25 cellular contexts compared by ENCODE assay signal in the genomic region with DNA sequence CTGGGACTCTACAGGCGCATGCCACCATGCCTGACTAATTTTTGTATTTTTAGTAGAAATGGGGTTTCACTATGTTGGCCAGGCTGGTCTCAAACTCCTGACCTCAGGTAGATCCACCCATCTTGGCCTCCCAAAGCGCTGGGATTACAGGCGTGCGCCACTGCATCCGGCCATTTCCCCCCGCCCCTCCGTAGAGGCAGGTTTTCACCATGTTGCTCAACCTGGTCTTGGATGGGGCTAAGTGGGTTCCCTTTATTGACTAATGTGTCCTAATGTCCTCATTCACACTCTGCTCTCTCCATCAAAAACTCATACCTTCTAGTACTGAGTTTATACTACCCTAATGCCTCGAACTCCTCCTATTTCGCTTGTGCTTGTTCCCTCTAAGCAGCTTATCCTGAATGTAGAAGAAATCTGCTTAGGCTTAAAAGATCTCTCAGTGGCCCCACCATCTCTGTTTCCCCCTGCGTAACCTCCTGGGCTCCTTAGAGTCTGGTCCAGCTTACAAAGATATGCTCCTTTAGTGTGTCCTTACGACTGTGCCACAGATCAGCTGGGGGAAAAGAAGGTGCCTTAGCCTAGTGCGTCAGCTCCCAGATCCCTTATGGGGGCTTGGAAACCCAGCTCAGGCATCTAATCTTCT. TPM values are rescaled to one million over a fixed set of nuclear protein-coding genes. Genes with fewer than 3 reads are reported as not detected.
DNase-seq lines count a peak whose midpoint lies in the region; ATAC-seq and TF ChIP-seq lines count a peak whose summit lies in the region.
"Had no signal": no experiment of that assay in that cellular context is flagged by ENCODE, and none has a peak within 500 bp of the region (broad histone marks: within the 10 kb centered on the region; RNA-seq: fewer than 3 reads in every experiment).

No MANE protein-coding gene starts in this region.

- no peaks in the 10 kb centered on the region for H3K36me3 Mint-ChIP-seq in nephron progenitor cell (ENCODE audit: low read depth)
- H3K36me3 Mint-ChIP-seq: CD4-positive, alpha-beta memory T cell had no signal

- no peak for TF ChIP-seq POLR2A in HCT116 (IDR thresholded peaks at IDR 0.05; ENCODE audit: borderline replicate concordance, extremely low read depth, insufficient read depth, insufficient read length)

- CTCF ChIA-PET in HCT116 (lab: Charles Lee), result no interaction called here

- no TSS peak for BruUV-seq in HCT116 (replicated peaks; lab: Mats Ljungman, UMichigan)

- peaks cover 7 to 31% of the 10 kb centered on the region in 2 experiments for H3K4me1 ChIP-seq in HCT116 (ENCODE audit: control insufficient read depth in 1 of 2, insufficient read depth in 2 of 2, low read length in 2 of 2)

- H3K79me2 ChIP-seq in HCT116 (ENCODE audit: insufficient read depth, low read length), result no peaks in the 10 kb centered on the region

- no peaks in the 10 kb centered on the region for H3K27me3 ChIP-seq in HCT116 (ENCODE audit: insufficient read depth, low read length)
- H3K27me3 ChIP-seq in WERI-Rb-1 (ENCODE audit: insufficient read depth, low read depth, severe bottlenecking), result no peaks in the 10 kb centered on the region
- H3K27me3 ChIP-seq: MG63, SJSA1 had no signal

- H3K4me3 Mint-ChIP-seq in nephron progenitor cell, result no peak overlapping the region

- DNase-seq in HCT116 (ENCODE audit: low read depth, low spot score), result no peak
- peak; percentile 92 for DNase-seq in WERI-Rb-1
- no peak for DNase-seq in nephron progenitor cell
- DNase-seq in HCEC 1CT, result no peak
- no peak for DNase-seq in AML-193 (lab: John Stamatoyannopoulos, UW)
- no peak for DNase-seq in omental fat pad (ENCODE audit: low spot score)
- no peak for DNase-seq in foreskin fibroblast
- DNase-seq: C1 segment of cervical spinal cord; CD4-positive, alpha-beta memory T cell; COR-L47; DMS 273 treated with DMSO at 0.1 percent for 48 hours; DMS79; GDM1; KBM-7; MG63; NCI-H1105 treated with DMSO at 0.1 percent for 48 hours; NCI-H146; NCI-H1930; NCI-H2107; NCI-H446; NCI-H524 treated with DMSO at 0.1 percent for 48 hours; Right ventricle myocardium superior; RPMI8226 had no signal

- H3K4me3 ChIP-seq in HCT116 (replicated peaks in 1 of 2; ENCODE audit: low read depth in 1 of 2, low read length in 2 of 2) (no peak overlapping the region), WERI-Rb-1 (ENCODE audit: low read depth, low read length) (peak overlapping the region; percentile 58), foreskin fibroblast (ENCODE audit: low read depth in 1 of 2, low read length in 2 of 2) (no peak overlapping the region)
- H3K4me3 ChIP-seq: GM12878, MG63, SJSA1 had no signal

- H3K9me2 ChIP-seq in HCT116 (ENCODE audit: insufficient read depth), result no peaks in the 10 kb centered on the region

- H4K20me1 ChIP-seq in HCT116 (ENCODE audit: insufficient read depth), result no peaks in the 10 kb centered on the region

- no peaks in the 10 kb centered on the region for H3K36me3 ChIP-seq in HCT116 (ENCODE audit: control insufficient read depth in 1 of 2, insufficient read depth in 2 of 2, low read length in 2 of 2)
- H3K36me3 ChIP-seq in WERI-Rb-1, result peaks cover 35% of the 10 kb centered on the region
- H3K36me3 ChIP-seq: SJSA1 had no signal

- intact Hi-C loops in HCT116 (cut with micrococcal nuclease), result no loop called here

- TF ChIP-seq CTCF in HCT116 (IDR thresholded peaks at IDR 0.05 in 2 of 3, conservative IDR thresholded peaks at IDR 0.05 in 1 of 3; ENCODE audit: borderline replicate concordance in 1 of 3, insufficient read depth in 1 of 3, low read depth in 2 of 3, low read length in 2 of 3), result no peak
- no peak for TF ChIP-seq CTCF in WERI-Rb-1 (IDR thresholded peaks at IDR 0.05; ENCODE audit: low read depth, low read length)
- TF ChIP-seq CTCF in nephron progenitor cell (IDR thresholded peaks at IDR 0.05), result no peak
- TF ChIP-seq CTCF in omental fat pad (IDR thresholded peaks at IDR 0.05), result no peak
- TF ChIP-seq CTCF in foreskin fibroblast (IDR thresholded peaks at IDR 0.05; ENCODE audit: low read depth, low read length), result no peak

- H3K27ac Mint-ChIP-seq in nephron progenitor cell, result peak overlapping the region; percentile 60

- no peaks in the 10 kb centered on the region for H3K9me3 ChIP-seq in HCT116 (ENCODE audit: control insufficient read depth in 1 of 2, insufficient read depth in 1 of 2, low read depth in 1 of 2, low read length in 2 of 2)
- no peaks in the 10 kb centered on the region for H3K9me3 ChIP-seq in WERI-Rb-1 (ENCODE audit: severe bottlenecking)
- H3K9me3 ChIP-seq: MG63, SJSA1 had no signal

- H3K27me3 Mint-ChIP-seq in nephron progenitor cell (ENCODE audit: low read depth, poor library complexity), result peaks cover 14% of the 10 kb centered on the region
- H3K27me3 Mint-ChIP-seq: CD4-positive, alpha-beta memory T cell had no signal

- H3K9me3 Mint-ChIP-seq in nephron progenitor cell, result no peaks in the 10 kb centered on the region
- H3K9me3 Mint-ChIP-seq: CD4-positive, alpha-beta memory T cell had no signal

- peaks cover 45% of the 10 kb centered on the region for H3K4me1 Mint-ChIP-seq in nephron progenitor cell

- no peak overlapping the region for H2AFZ ChIP-seq in HCT116 (ENCODE audit: low read depth, low read length, poor library complexity, severe bottlenecking)

- H3K27ac ChIP-seq in HCT116 (ENCODE audit: low read depth, low read length) (no peak overlapping the region), WERI-Rb-1 (peak overlapping the region; percentile 95)
- H3K27ac ChIP-seq: SJSA1 had no signal

- POLR2A ChIA-PET in HCT116 (lab: Charles Lee), result no interaction called here

- ATAC-seq in HCT116 (peak; percentile 11; the same call in 1 of the 2 replicates), omental fat pad (ENCODE audit: low FRiP score) (no peak)
- ATAC-seq: GM12878 had no signal

- H3K4me2 ChIP-seq in HCT116 (ENCODE audit: low read length), result peak overlapping the region; percentile 46; the same call in 1 of the 2 replicates

- no peak overlapping the region for H3K9ac ChIP-seq in HCT116 (ENCODE audit: low read length)

- TF ChIP-seq RAD21 in HCT116 (IDR thresholded peaks at IDR 0.05; ENCODE audit: low read depth), result no peak

- RAD21 ChIA-PET in HCT116 (lab: Charles Lee; ENCODE audit: low non-redundant PET in 1 of 2, low total read pairs in 2 of 2, uncharacterized antibody in 2 of 2, unreplicated experiment in 2 of 2), result interaction anchor here in 1 of 2 experiments (0.7 kb wide), 1 partner anchor 28 kb away, joined by 3 read pairs; no protein-coding TSS in a partner anchor

TF ChIP-seq in HCT116, 20 proteins besides CTCF, POLR2A, EP300 and RAD21 (continues in another document):
- TF ChIP-seq CBX3 (IDR thresholded peaks at IDR 0.05; ENCODE audit: low read depth), result no peak
- TF ChIP-seq, protein P1, sequence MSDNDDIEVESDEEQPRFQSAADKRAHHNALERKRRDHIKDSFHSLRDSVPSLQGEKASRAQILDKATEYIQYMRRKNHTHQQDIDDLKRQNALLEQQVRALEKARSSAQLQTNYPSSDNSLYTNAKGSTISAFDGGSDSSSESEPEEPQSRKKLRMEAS (IDR thresholded peaks at IDR 0.05), result no peak
- no peak for TF ChIP-seq EZH2phosphoT487 (IDR thresholded peaks at IDR 0.05; ENCODE audit: borderline replicate concordance)
- no peak for TF ChIP-seq SP1 (IDR thresholded peaks at IDR 0.05; ENCODE audit: low read depth)
- TF ChIP-seq, protein P2, sequence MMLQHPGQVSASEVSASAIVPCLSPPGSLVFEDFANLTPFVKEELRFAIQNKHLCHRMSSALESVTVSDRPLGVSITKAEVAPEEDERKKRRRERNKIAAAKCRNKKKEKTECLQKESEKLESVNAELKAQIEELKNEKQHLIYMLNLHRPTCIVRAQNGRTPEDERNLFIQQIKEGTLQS (IDR thresholded peaks at IDR 0.05), result no peak
- TF ChIP-seq SRF (IDR thresholded peaks at IDR 0.05; ENCODE audit: low read depth), result no peak
- no peak for TF ChIP-seq POLR2AphosphoS5 (IDR thresholded peaks at IDR 0.05; ENCODE audit: low read depth, low read length)
- no peak for TF ChIP-seq SIN3A (IDR thresholded peaks at IDR 0.05; ENCODE audit: low read depth)
- no peak for TF ChIP-seq EZH2 (IDR thresholded peaks at IDR 0.05)
- TF ChIP-seq EGR1 (IDR thresholded peaks at IDR 0.05; ENCODE audit: low read depth), result no peak
- TF ChIP-seq ELF1 (IDR thresholded peaks at IDR 0.05; ENCODE audit: borderline replicate concordance, low read depth), result no peak
- no peak for TF ChIP-seq FOSL1 (IDR thresholded peaks at IDR 0.05; ENCODE audit: low read depth)
- TF ChIP-seq, protein P3, sequence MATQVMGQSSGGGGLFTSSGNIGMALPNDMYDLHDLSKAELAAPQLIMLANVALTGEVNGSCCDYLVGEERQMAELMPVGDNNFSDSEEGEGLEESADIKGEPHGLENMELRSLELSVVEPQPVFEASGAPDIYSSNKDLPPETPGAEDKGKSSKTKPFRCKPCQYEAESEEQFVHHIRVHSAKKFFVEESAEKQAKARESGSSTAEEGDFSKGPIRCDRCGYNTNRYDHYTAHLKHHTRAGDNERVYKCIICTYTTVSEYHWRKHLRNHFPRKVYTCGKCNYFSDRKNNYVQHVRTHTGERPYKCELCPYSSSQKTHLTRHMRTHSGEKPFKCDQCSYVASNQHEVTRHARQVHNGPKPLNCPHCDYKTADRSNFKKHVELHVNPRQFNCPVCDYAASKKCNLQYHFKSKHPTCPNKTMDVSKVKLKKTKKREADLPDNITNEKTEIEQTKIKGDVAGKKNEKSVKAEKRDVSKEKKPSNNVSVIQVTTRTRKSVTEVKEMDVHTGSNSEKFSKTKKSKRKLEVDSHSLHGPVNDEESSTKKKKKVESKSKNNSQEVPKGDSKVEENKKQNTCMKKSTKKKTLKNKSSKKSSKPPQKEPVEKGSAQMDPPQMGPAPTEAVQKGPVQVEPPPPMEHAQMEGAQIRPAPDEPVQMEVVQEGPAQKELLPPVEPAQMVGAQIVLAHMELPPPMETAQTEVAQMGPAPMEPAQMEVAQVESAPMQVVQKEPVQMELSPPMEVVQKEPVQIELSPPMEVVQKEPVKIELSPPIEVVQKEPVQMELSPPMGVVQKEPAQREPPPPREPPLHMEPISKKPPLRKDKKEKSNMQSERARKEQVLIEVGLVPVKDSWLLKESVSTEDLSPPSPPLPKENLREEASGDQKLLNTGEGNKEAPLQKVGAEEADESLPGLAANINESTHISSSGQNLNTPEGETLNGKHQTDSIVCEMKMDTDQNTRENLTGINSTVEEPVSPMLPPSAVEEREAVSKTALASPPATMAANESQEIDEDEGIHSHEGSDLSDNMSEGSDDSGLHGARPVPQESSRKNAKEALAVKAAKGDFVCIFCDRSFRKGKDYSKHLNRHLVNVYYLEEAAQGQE (IDR thresholded peaks at IDR 0.05; ENCODE audit: low read depth), result no peak

RNA-seq across cellular contexts. Expression of a gene that starts 8.0 kb away (rescaled TPM):
- 0.76 TPM for total RNA-seq in HCT116 (2021; ENCODE audit: unreplicated experiment)
- polyA plus RNA-seq in HCT116 (2012), result 0.16 and 0.34 TPM in 2 replicates
- not detected for total RNA-seq in omental fat pad
- total RNA-seq: CD4-positive, alpha-beta memory T cell; Right ventricle myocardium superior had no signal
- polyA plus RNA-seq: CD4-positive, alpha-beta memory T cell had no signal

RNA-seq across cellular contexts. Expression of a gene that starts 8.2 kb away (rescaled TPM):
- total RNA-seq in HCT116 (2021; ENCODE audit: unreplicated experiment) (69.9 TPM), omental fat pad (10 to 100 TPM; 33.8 to 88.1 (median 68.6) TPM)
- 51.0 and 66.3 TPM in 2 replicates for polyA plus RNA-seq in HCT116 (2012)

RNA-seq across cellular contexts. Expression of a gene that starts 44.5 kb away (rescaled TPM):
- 15.9 TPM for total RNA-seq in HCT116 (2021; ENCODE audit: unreplicated experiment)
- 14.9 and 18.0 TPM in 2 replicates for polyA plus RNA-seq in HCT116 (2012)
- total RNA-seq in omental fat pad, result 10 to 100 TPM; 14.7 to 29.8 (median 20.8) TPM

RNA-seq across cellular contexts. Expression of a gene that starts 56.4 kb away (rescaled TPM):
- 5.9 TPM for total RNA-seq in HCT116 (2021; ENCODE audit: unreplicated experiment)
- 3.8 and 5.3 TPM in 2 replicates for polyA plus RNA-seq in HCT116 (2012)
- total RNA-seq in omental fat pad, result 10 to 100 TPM; 35.3 to 74.7 (median 52.2) TPM
